Comparison of ENCODE assay signal across 28 cellular contexts in the genomic region with DNA sequence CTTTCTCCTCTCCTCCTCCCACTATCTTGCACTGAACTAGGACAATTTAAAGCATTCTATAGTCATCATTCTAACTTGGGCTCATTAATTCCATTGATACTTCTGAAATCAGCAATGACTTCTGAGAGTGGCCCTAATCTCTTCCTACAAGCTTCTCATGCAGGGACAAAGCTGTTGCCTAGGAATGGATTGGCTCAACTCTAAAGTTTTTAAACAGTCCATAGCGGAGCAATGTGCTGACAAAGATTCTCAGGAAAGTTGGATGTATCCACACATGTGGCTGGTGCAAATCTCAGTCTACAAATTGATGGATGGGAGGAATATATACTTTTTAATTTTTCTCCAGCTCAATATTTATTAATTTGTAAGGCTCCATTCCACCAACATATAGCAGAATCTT.
"Had no signal": no experiment of that assay in that cellular context is flagged by ENCODE, and none has a peak within 500 bp of the region (broad histone marks: within the 10 kb centered on the region; RNA-seq: fewer than 3 reads in every experiment).

No MANE protein-coding gene starts in this region.

- H3K36me3 Mint-ChIP-seq: natural killer cell had no signal

- H3K27ac ChIP-seq: neutrophil, pancreas, prostate gland, right atrium auricular region, right lobe of liver, skin epidermis, stomach, suprapubic skin, testis, tibial artery, transverse colon, upper lobe of right lung, uterus had no signal

- H3K9me3 Mint-ChIP-seq: natural killer cell; nephron progenitor cell; neural crest cell; stimulated activated effector memory CD8-positive, alpha-beta T cell treated with anti-CD3 and anti-CD28 coated beads, Interleukin-12 subunit alpha, Interleukin-12 subunit beta, amount 100 ng/mL, for 72 hours; stimulated activated naive CD8-positive, alpha-beta T cell treated with anti-CD3 and anti-CD28 coated beads, Interleukin-15, Interleukin-2, amounts not matched to agents 100 ng/mL and 50 ng/mL, for 24 hours; type B pancreatic cell had no signal

- H3K36me3 ChIP-seq: neutrophil, pancreas, prostate gland, right atrium auricular region, right lobe of liver, suprapubic skin, transverse colon, upper lobe of right lung, uterus had no signal

- ATAC-seq: naive thymus-derived CD4-positive, alpha-beta T cell; natural killer cell; pancreas; right lobe of liver; stimulated activated effector memory CD8-positive, alpha-beta T cell treated with anti-CD3 and anti-CD28 coated beads, Interleukin-12 subunit alpha, Interleukin-12 subunit beta, amount 100 ng/mL, for 72 hours; stimulated activated naive B cell treated with anti-CD40 and anti-IgM and Interleukin-4, amounts not matched to agents 10 μg/mL and 1 μg/mL and 100 μg/mL, for 72 hours; upper lobe of right lung had no signal

- H3K27ac Mint-ChIP-seq: naive thymus-derived CD4-positive, alpha-beta T cell; natural killer cell; nephron progenitor cell; stimulated activated effector memory CD8-positive, alpha-beta T cell treated with anti-CD3 and anti-CD28 coated beads, Interleukin-12 subunit alpha, Interleukin-12 subunit beta, amount 100 ng/mL, for 72 hours; stimulated activated naive CD8-positive, alpha-beta T cell treated with anti-CD3 and anti-CD28 coated beads, Interleukin-15, Interleukin-2, amounts not matched to agents 100 ng/mL and 50 ng/mL, for 24 hours; type B pancreatic cell had no signal

- H3K4me1 ChIP-seq: pancreas, prostate gland, right atrium auricular region, suprapubic skin, testis, upper lobe of right lung, uterus had no signal

- H3K27me3 ChIP-seq: neutrophil, pancreas, right atrium auricular region, right lobe of liver, stomach, suprapubic skin, testis, tibial artery, transverse colon, upper lobe of right lung, uterus had no signal

- H3K4me3 ChIP-seq: pancreas, prostate gland, right atrium auricular region, right lobe of liver, skin epidermis, stomach, suprapubic skin, testis, tibial artery, transverse colon, upper lobe of right lung, uterus had no signal

- H3K9me3 ChIP-seq: neutrophil, pancreas, prostate gland, right atrium auricular region, right lobe of liver, stomach, suprapubic skin, testis, tibial artery, transverse colon, upper lobe of right lung, uterus had no signal

- H3K4me3 Mint-ChIP-seq: naive thymus-derived CD4-positive, alpha-beta T cell; natural killer cell; nephron progenitor cell; neural crest cell; stimulated activated effector memory CD8-positive, alpha-beta T cell treated with anti-CD3 and anti-CD28 coated beads, Interleukin-12 subunit alpha, Interleukin-12 subunit beta, amount 100 ng/mL, for 72 hours; stimulated activated naive B cell treated with anti-CD40 and anti-IgM and Interleukin-4, amounts not matched to agents 10 μg/mL and 1 μg/mL and 100 μg/mL, for 72 hours; stimulated activated naive CD8-positive, alpha-beta T cell treated with anti-CD3 and anti-CD28 coated beads, Interleukin-15, Interleukin-2, amounts not matched to agents 100 ng/mL and 50 ng/mL, for 24 hours; type B pancreatic cell had no signal

- H3K27me3 Mint-ChIP-seq: stimulated activated naive B cell treated with anti-CD40 and anti-IgM and Interleukin-4, amounts not matched to agents 10 μg/mL and 1 μg/mL and 100 μg/mL, for 72 hours; stimulated activated naive CD8-positive, alpha-beta T cell treated with anti-CD3 and anti-CD28 coated beads, Interleukin-15, Interleukin-2, amounts not matched to agents 100 ng/mL and 50 ng/mL, for 24 hours; type B pancreatic cell had no signal

- DNase-seq: naive thymus-derived CD4-positive, alpha-beta T cell; natural killer cell; nephron progenitor cell; nucleus accumbens; pancreas; retina; right lobe of liver; stimulated activated CD4-positive, alpha-beta T cell treated with anti-CD3 and anti-CD28 coated beads, Interleukin-15, amount 100 ng/mL, for 24 hours; stimulated activated CD4-positive, alpha-beta T cell treated with anti-CD3 and anti-CD28 coated beads, Interleukin-2, amount 100 ng/mL, for 24 hours; stimulated activated CD4-positive, alpha-beta T cell treated with anti-CD3 and anti-CD28 coated beads, Interleukin-2, amount 100 ng/mL, for 48 hours; stimulated activated CD4-positive, alpha-beta T cell treated with anti-CD3 and anti-CD28 coated beads, Interleukin-4, amount 100 ng/mL, for 24 hours; stimulated activated naive B cell treated with anti-CD40 and anti-IgM and Interleukin-4, amounts not matched to agents 10 μg/mL and 1 μg/mL and 100 μg/mL, for 72 hours; stimulated activated naive CD4-positive, alpha-beta T cell treated with Interleukin-2 at 50 U/mL for 16 hours; stomach; testis; tibial artery; transverse colon; upper lobe of right lung; uterus had no signal
